Comparison of ENCODE assay signal across 8 cellular contexts in the genomic region with DNA sequence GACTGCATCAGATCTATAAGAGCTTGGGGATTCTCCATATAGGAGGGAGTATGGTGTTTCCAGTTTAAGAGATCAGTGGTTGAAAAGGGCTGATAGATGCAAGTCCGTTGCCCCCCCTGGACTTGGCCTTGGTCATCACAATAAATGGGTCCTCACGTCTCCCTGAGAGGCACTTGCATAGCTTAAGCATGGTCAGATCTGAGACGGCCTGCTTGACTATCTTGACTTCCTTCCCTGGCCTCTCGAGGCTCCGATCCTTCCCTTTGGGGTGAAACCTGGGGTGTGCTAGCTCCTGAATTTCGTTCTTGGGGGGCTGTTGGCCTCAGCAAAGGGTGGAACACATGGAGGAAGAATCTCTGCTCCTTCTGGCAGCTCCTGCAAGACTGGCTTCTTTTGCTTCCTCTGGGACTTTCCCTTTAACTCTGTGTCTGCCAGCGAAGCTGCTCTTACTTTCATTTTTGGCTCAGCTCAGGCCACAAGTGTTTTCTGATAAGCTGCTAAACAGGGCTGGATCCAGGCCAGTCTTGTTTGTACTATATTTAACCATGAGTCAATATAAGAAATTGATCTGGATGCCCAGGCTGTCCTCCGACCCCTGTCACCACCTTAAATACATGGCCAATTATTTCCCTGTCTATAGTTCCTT. TPM values are rescaled to one million over a fixed set of nuclear protein-coding genes. Genes with fewer than 3 reads are reported as not detected.
DNase-seq lines count a peak whose midpoint lies in the region; ATAC-seq and TF ChIP-seq lines count a peak whose summit lies in the region.

No MANE protein-coding gene starts in this region.

- H3K4me1 ChIP-seq in Panc1 (ENCODE audit: control insufficient read depth, insufficient read depth, low read length) (peaks cover 14% of the 10 kb centered on the region; the same call in 1 of the 2 replicates), sigmoid colon (no peaks in the 10 kb centered on the region)

- ATAC-seq in HG02884 (IDR thresholded peaks at IDR 0.05; ENCODE audit: unreplicated experiment) = peak; percentile 95
- peak; percentile 69 for ATAC-seq in Panc1

- H3K9me3 ChIP-seq in Panc1 (ENCODE audit: control insufficient read depth, insufficient read depth, low read depth, low read length) = peaks cover 14% of the 10 kb centered on the region; the same call in 1 of the 2 replicates
- peaks cover 0 to 3% (median 0%) of the 10 kb centered on the region in 4 donors for H3K9me3 ChIP-seq in sigmoid colon

- no peak for TF ChIP-seq EP300 in sigmoid colon (IDR thresholded peaks at IDR 0.05)

- TF ChIP-seq POLR2A in sigmoid colon (IDR thresholded peaks at IDR 0.05) = no peak

- POLR2A ChIA-PET in Panc1 (lab: Charles Lee) = interaction anchor here (1.2 kb wide), 1 partner anchor 20 kb away, joined by 4 read pairs; no protein-coding TSS in a partner anchor

- no peaks in the 10 kb centered on the region for H3K27me3 ChIP-seq in Panc1 (ENCODE audit: control insufficient read depth, insufficient read depth, low read length)
- H3K27me3 ChIP-seq in sigmoid colon = no peaks in the 10 kb centered on the region

- intact Hi-C loops in Panc1 (cut with micrococcal nuclease; ENCODE audit: unreplicated experiment) (no loop called here), sigmoid colon (cut with DNase I) (no loop called here)

- WGBS in sigmoid colon, 2 donors = 15 to 23% methylated on average over 8 of the region's 8 CpGs

- CTCF ChIA-PET in Panc1 (lab: Charles Lee) = interaction anchor here (0.6 kb wide), 1 partner anchor 29 kb away, joined by 8 read pairs; no protein-coding TSS in a partner anchor

- peak; percentile 8 for DNase-seq in NK-92 treated with Interleukin-12 subunit alpha and Interleukin-12 subunit beta, amount 100 ng/mL, for 24 hours (lab: John Stamatoyannopoulos, UW)
- DNase-seq in NK-92 (lab: John Stamatoyannopoulos, UW; ENCODE audit: unreplicated experiment) (no peak), Panc1 (ENCODE audit: low read depth, low spot score) (no peak), epithelial cell of esophagus (ENCODE audit: low read depth) (peak; percentile 4), sigmoid colon (no peak), mesenteric fat pad (ENCODE audit: low spot score) (no peak), COR-L47 (lab: John Stamatoyannopoulos, UW) (no peak)

- H3K27ac ChIP-seq in Panc1 (ENCODE audit: low read length) = peak overlapping the region; percentile 68
- no peak overlapping the region for H3K27ac ChIP-seq in sigmoid colon

- in situ Hi-C loops in Panc1 (cut with HindIII; ENCODE audit: low pct_unique_long_range_greater_than_20kb, low sequenced_read_pairs) = no loop called here

- TF ChIP-seq CTCF in Panc1 (IDR thresholded peaks at IDR 0.05) = no peak
- no peak for TF ChIP-seq CTCF in epithelial cell of esophagus (IDR thresholded peaks at IDR 0.05; ENCODE audit: insufficient read depth, low read depth, low read length, missing control alignments)
- TF ChIP-seq CTCF in sigmoid colon (IDR thresholded peaks at IDR 0.05) = no peak

- H3K4me3 ChIP-seq in Panc1 (ENCODE audit: low read depth in 2 of 2, low read length in 2 of 2) (peak overlapping the region; percentile 19 to 49), epithelial cell of esophagus (ENCODE audit: low read length) (no peak overlapping the region), sigmoid colon (peak overlapping the region in 3 of 4 donors; percentile 15 to 26 (median 19))

- BruUV-seq in Panc1 (replicated peaks; lab: Mats Ljungman, UMichigan) = no TSS peak

- H3K36me3 ChIP-seq in Panc1 (ENCODE audit: control insufficient read depth, insufficient read depth, low read length) = no peaks in the 10 kb centered on the region
- H3K36me3 ChIP-seq in sigmoid colon = no peaks in the 10 kb centered on the region

RNA-seq across cellular contexts. Expression of a gene that starts 11.2 kb away (rescaled TPM):
- total RNA-seq in Panc1 (2021; ENCODE audit: unreplicated experiment) = 10.6 TPM
- polyA plus RNA-seq in Panc1 (2012; ENCODE audit: insufficient read length) = 5.1 TPM
- total RNA-seq in sigmoid colon = 1 to 10 TPM; 2.2 to 3.8 (median 2.9) TPM
- 1 to 10 TPM in 2 of 3 donors, under 1 TPM in 1; 0.46 to 3.3 (median 1.8) TPM for polyA plus RNA-seq in sigmoid colon
- total RNA-seq in mesenteric fat pad = 2.1 TPM

RNA-seq across cellular contexts. Expression of a gene that starts 20.7 kb away (rescaled TPM):
- 18.5 TPM for total RNA-seq in Panc1 (2021; ENCODE audit: unreplicated experiment)
- polyA plus RNA-seq in Panc1 (2012; ENCODE audit: insufficient read length) = 12.3 TPM
- 1 to 10 TPM; 4.1 to 6.2 (median 5.4) TPM for total RNA-seq in sigmoid colon
- polyA plus RNA-seq in sigmoid colon = 1 to 10 TPM in 1 of 3 donors, under 1 TPM in 2; 0.46 to 2.9 (median 0.60) TPM
- 5.5 TPM for total RNA-seq in mesenteric fat pad

RNA-seq across cellular contexts. Expression of a gene that starts 53.6 kb away (rescaled TPM):
- total RNA-seq in Panc1 (2021; ENCODE audit: unreplicated experiment) (35.6 TPM), sigmoid colon (100 to 1,000 TPM in 2 of 4 donors, 10 to 100 TPM in 2; 72.1 to 108 (median 94.6) TPM), mesenteric fat pad (35.1 TPM)
- 39.0 TPM for polyA plus RNA-seq in Panc1 (2012; ENCODE audit: insufficient read length)
- polyA plus RNA-seq in sigmoid colon = 10 to 100 TPM; 21.3 to 31.2 (median 21.9) TPM

Comparison
In these comparisons a context has a peak if more than half of its experiments do, and no peak if none do; other contexts are left out.
1. DNase-seq: peak in NK-92 treated with Interleukin-12 subunit alpha and Interleukin-12 subunit beta, amount 100 ng/mL, for 24 hours (single experiment) and epithelial cell of esophagus (single experiment); none in NK-92 (single experiment), Panc1 (single experiment), sigmoid colon (single experiment), mesenteric fat pad (single experiment) and COR-L47 (single experiment).